In genomic region chr1:219555031-219555667, GRCh38 we compare ENCODE assay signal across 10 cellular contexts. TPM values are rescaled to one million over a fixed set of nuclear protein-coding genes. Genes with fewer than 3 reads are reported as not detected.
DNase-seq lines count a peak whose midpoint lies in the region; ATAC-seq, FAIRE-seq and TF ChIP-seq lines count a peak whose summit lies in the region.
"Had no signal": no experiment of that assay in that cellular context is flagged by ENCODE, and none has a peak within 500 bp of the region (broad histone marks: within the 10 kb centered on the region; RNA-seq: fewer than 3 reads in every experiment).

No MANE protein-coding gene starts in this region.

- TF ChIP-seq CTCF in kidney epithelial cell (IDR thresholded peaks at IDR 0.05; ENCODE audit: insufficient read depth, low read length, poor library complexity, severe bottlenecking) = no peak
- TF ChIP-seq CTCF in Peyer's patch (IDR thresholded peaks at IDR 0.05) = no peak

- H3K27me3 ChIP-seq in kidney epithelial cell (ENCODE audit: control insufficient read depth, insufficient read depth, low read length) = no peaks in the 10 kb centered on the region
- H3K27me3 ChIP-seq in Peyer's patch = no peaks in the 10 kb centered on the region
- H3K27me3 ChIP-seq in small intestine (ENCODE audit: control insufficient read depth in 2 of 2, insufficient read depth in 2 of 2, low read length in 2 of 2) = no peaks in the 10 kb centered on the region
- H3K27me3 ChIP-seq: BLaER1 treated with 17β-estradiol and CSF1 and Interleukin-3, amounts not matched to agents 10 nM and 100 nM; thyroid gland had no signal

- H3K36me3 ChIP-seq in kidney epithelial cell (ENCODE audit: control insufficient read depth, insufficient read depth, low read length) = no peaks in the 10 kb centered on the region
- H3K36me3 ChIP-seq in Peyer's patch = no peaks in the 10 kb centered on the region
- no peaks in the 10 kb centered on the region for H3K36me3 ChIP-seq in small intestine (ENCODE audit: control insufficient read depth in 2 of 2, insufficient read depth in 2 of 2, low read length in 2 of 2)
- H3K36me3 ChIP-seq: BLaER1 treated with 17β-estradiol and CSF1 and Interleukin-3, amounts not matched to agents 10 nM and 100 nM; thyroid gland had no signal

- TF ChIP-seq POLR2A in Peyer's patch (IDR thresholded peaks at IDR 0.05) = no peak

- POLR2A ChIA-PET in HEK293T (lab: Yijun Ruan, JAX) = no interaction called here

- ATAC-seq in GM19455 (IDR thresholded peaks at IDR 0.05; ENCODE audit: unreplicated experiment) = no peak

- WGBS in small intestine, 3 donors = 72 to 83% (median 80%) methylated on average over 6 of the region's 6 CpGs

- H3K27ac ChIP-seq in Peyer's patch = peak overlapping the region in 1 of 4 donors; percentile 19
- H3K27ac ChIP-seq in small intestine (ENCODE audit: low read depth in 1 of 2, low read length in 1 of 2) = no peak overlapping the region
- H3K27ac ChIP-seq: BLaER1 treated with 17β-estradiol and CSF1 and Interleukin-3, amounts not matched to agents 10 nM and 100 nM; thyroid gland had no signal

- H3K9me3 ChIP-seq in Peyer's patch (no peaks in the 10 kb centered on the region), small intestine (ENCODE audit: control insufficient read depth, low read depth) (no peaks in the 10 kb centered on the region)
- H3K9me3 ChIP-seq: BLaER1 treated with 17β-estradiol and CSF1 and Interleukin-3, amounts not matched to agents 10 nM and 100 nM; thyroid gland had no signal

- H3K4me3 ChIP-seq in kidney epithelial cell (ENCODE audit: low read depth, low read length) = no peak overlapping the region
- H3K4me3 ChIP-seq in Peyer's patch = no peak overlapping the region
- H3K4me3 ChIP-seq in small intestine (ENCODE audit: low read depth in 1 of 2, low read length in 2 of 2) = no peak overlapping the region
- H3K4me3 ChIP-seq: BLaER1 treated with 17β-estradiol and CSF1 and Interleukin-3, amounts not matched to agents 10 nM and 100 nM; thyroid gland had no signal

- CTCF ChIA-PET in HEK293T (lab: Yijun Ruan, JAX) = interaction anchor here (0.9 to 1.3 kb wide), 2 partner anchors 12 to 138 kb away, joined by 3 to 4 read pairs; no protein-coding TSS in a partner anchor

- no peak for FAIRE-seq in small intestine (lab: Jason Lieb, UNC)

- H3K4me1 ChIP-seq in Peyer's patch = no peaks in the 10 kb centered on the region
- no peaks in the 10 kb centered on the region for H3K4me1 ChIP-seq in small intestine (ENCODE audit: control insufficient read depth in 2 of 2, insufficient read depth in 1 of 2, low read depth in 1 of 2, low read length in 1 of 2)
- H3K4me1 ChIP-seq: thyroid gland had no signal

- DNase-seq in A172 (ENCODE audit: low spot score) = peak; percentile 24
- peak; percentile 9 for DNase-seq in HEK293T (ENCODE audit: extremely low spot score)
- DNase-seq in astrocyte of the hippocampus (ENCODE audit: low read depth, low spot score) = peak; percentile 87
- DNase-seq in kidney epithelial cell (ENCODE audit: low read depth) = peak; percentile 42
- no peak for DNase-seq in NCI-H128 (lab: John Stamatoyannopoulos, UW; ENCODE audit: unreplicated experiment)
- DNase-seq in Peyer's patch = no peak
- DNase-seq in small intestine = no peak
- DNase-seq: thyroid gland had no signal

TF ChIP-seq in HEK293T, 16 proteins besides CTCF, POLR2A, EP300 and RAD21:
- no peak for TF ChIP-seq FOXA1 (IDR thresholded peaks at IDR 0.05)
- no peak for TF ChIP-seq SP1 (IDR thresholded peaks at IDR 0.05)
- no peak for TF ChIP-seq HDGF (IDR thresholded peaks at IDR 0.05; ENCODE audit: borderline replicate concordance)
- TF ChIP-seq BHLHE40 (IDR thresholded peaks at IDR 0.05; ENCODE audit: borderline replicate concordance) = no peak
- no peak for TF ChIP-seq LEF1 (IDR thresholded peaks at IDR 0.05; ENCODE audit: borderline replicate concordance)
- TF ChIP-seq SUZ12 (IDR thresholded peaks at IDR 0.05) = no peak
- TF ChIP-seq NFRKB (IDR thresholded peaks at IDR 0.05) = no peak
- no peak for TF ChIP-seq ZNF384 (IDR thresholded peaks at IDR 0.05)
- no peak for TF ChIP-seq L3MBTL2 (conservative IDR thresholded peaks at IDR 0.05)
- no peak for TF ChIP-seq FOXK2 (IDR thresholded peaks at IDR 0.05)
- no peak for TF ChIP-seq PKNOX1 (IDR thresholded peaks at IDR 0.05)
- TF ChIP-seq FOXM1 (IDR thresholded peaks at IDR 0.05; ENCODE audit: borderline replicate concordance) = no peak
- no peak for TF ChIP-seq TARDBP (IDR thresholded peaks at IDR 0.05)
- no peak for TF ChIP-seq ARNT (IDR thresholded peaks at IDR 0.05)
- TF ChIP-seq ELF4 (IDR thresholded peaks at IDR 0.05) = no peak

RNA-seq across cellular contexts. Expression of gene ZC3H11B, which starts 57.8 kb away (rescaled TPM):
- 0.03 and 0.05 TPM in 2 replicates for total RNA-seq in A172 (2014; rRNA removed; shearing (Covaris generic))
- 0.21 TPM in 1 of 2 replicates, not detected in the other for total RNA-seq in kidney epithelial cell
- total RNA-seq in Peyer's patch = under 1 TPM in 1 of 4 donors, not detected in 3; 0.57 TPM
- polyA plus RNA-seq in small intestine = under 1 TPM in 1 of 3 donors, not detected in 2; 0.06 TPM
- total RNA-seq: thyroid gland had no signal

Comparison
In these comparisons a context has a peak if more than half of its experiments do, and no peak if none do; other contexts are left out.
1. DNase-seq: peak in A172 (single experiment), HEK293T (single experiment), astrocyte of the hippocampus (single experiment) and kidney epithelial cell (single experiment); none in NCI-H128 (single experiment), Peyer's patch (0 of 3) and small intestine (single experiment).